Comparison of ENCODE assay signal across 9 cellular contexts in the genomic region with DNA sequence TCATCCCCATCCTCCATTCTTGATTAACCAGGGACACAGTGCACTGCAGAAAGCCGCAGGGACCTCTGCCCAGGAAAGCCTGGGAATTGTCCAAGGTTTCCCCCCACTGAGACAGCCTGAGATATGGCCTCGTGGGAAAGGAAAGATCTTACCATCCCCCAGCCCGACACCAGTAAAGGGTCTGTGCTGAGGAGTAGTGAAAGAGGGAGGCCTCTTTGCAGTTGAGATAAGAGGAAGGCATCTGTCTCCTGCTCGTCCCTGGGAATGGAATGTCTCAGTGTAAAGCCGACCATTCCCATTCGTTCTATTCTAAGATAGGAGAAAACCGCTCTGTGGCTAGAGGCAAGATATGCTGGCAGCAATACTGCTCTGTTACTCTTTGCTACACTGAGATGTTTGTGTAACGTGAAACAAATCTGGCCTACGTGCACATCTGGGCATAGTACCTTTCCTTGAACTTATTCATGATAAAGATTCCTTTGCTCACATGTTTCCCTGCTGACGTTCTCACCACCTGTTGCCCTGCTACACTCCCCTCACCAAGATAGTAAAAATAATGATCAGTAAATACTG. TPM values are rescaled to one million over a fixed set of nuclear protein-coding genes. Genes with fewer than 3 reads are reported as not detected.
DNase-seq lines count a peak whose midpoint lies in the region; ATAC-seq and TF ChIP-seq lines count a peak whose summit lies in the region.
"Not testable (repeated sequence)": the region's sequence is repeated elsewhere in the genome, so short reads cannot be mapped to it uniquely, and the experiment has no call there.
"Had no signal": no experiment of that assay in that cellular context is flagged by ENCODE, and none has a peak within 500 bp of the region (broad histone marks: within the 10 kb centered on the region; RNA-seq: fewer than 3 reads in every experiment).

No MANE protein-coding gene starts in this region.

- TF ChIP-seq CTCF in Caco-2 (IDR thresholded peaks at IDR 0.05; ENCODE audit: insufficient read depth in 1 of 2, low read depth in 1 of 2, low read length in 1 of 2, severe bottlenecking in 1 of 2, unreplicated experiment in 1 of 2); OCI-LY7 (conservative IDR thresholded peaks at IDR 0.05; ENCODE audit: low read length); heart right ventricle (IDR thresholded peaks at IDR 0.05); transverse colon (IDR thresholded peaks at IDR 0.05): not testable (repeated sequence)

- H3K9me3 Mint-ChIP-seq in Caco-2 (ENCODE audit: unreplicated experiment); naive thymus-derived CD4-positive, alpha-beta T cell: not testable (repeated sequence)

- H3K27ac ChIP-seq in OCI-LY7 (ENCODE audit: low read depth, low read length, poor library complexity, severe bottlenecking) (peak overlapping the region; percentile 71), heart right ventricle (peak overlapping the region in 6 of 10 donors; percentile 0 to 67 (median 39)), transverse colon (peak overlapping the region in 1 of 4 donors; percentile 46)
- H3K27ac ChIP-seq in naive thymus-derived CD4-positive, alpha-beta T cell (ENCODE audit: low read depth, low read length): not testable (repeated sequence)

- not testable (repeated sequence) for H2AFZ ChIP-seq in OCI-LY7 (ENCODE audit: low read length)

- not testable (repeated sequence) for H3K4me3 ChIP-seq in Caco-2 (ENCODE audit: low read depth, low read length); OCI-LY7 (ENCODE audit: low read depth, low read length, poor library complexity, severe bottlenecking); heart right ventricle; naive thymus-derived CD4-positive, alpha-beta T cell (ENCODE audit: low read length); transverse colon

- not testable (repeated sequence) for H4K20me1 ChIP-seq in OCI-LY7 (ENCODE audit: insufficient read depth, low read length)

- not testable (repeated sequence) for H3K27me3 Mint-ChIP-seq in Caco-2 (ENCODE audit: insufficient read depth, unreplicated experiment)
- peaks cover 0 to 39% (median 0%) of the 10 kb centered on the region in 5 donors for H3K27me3 Mint-ChIP-seq in naive thymus-derived CD4-positive, alpha-beta T cell

- not testable (repeated sequence) for H3K27me3 ChIP-seq in Caco-2 (replicated peaks; ENCODE audit: control insufficient read depth, insufficient read depth, low read length); naive thymus-derived CD4-positive, alpha-beta T cell (ENCODE audit: control insufficient read depth in 2 of 2, insufficient read depth in 2 of 2, low read length in 2 of 2)
- H3K27me3 ChIP-seq in heart right ventricle (peaks cover 0 to 53% (median 35%) of the 10 kb centered on the region in 7 donors), transverse colon (peaks cover 49% of the 10 kb centered on the region)

- not testable (repeated sequence) for BruUV-seq in Caco-2 (replicated peaks; lab: Mats Ljungman, UMichigan); OCI-LY7 (replicated peaks; lab: Mats Ljungman, UMichigan)

- H3K9me2 ChIP-seq in OCI-LY7 (ENCODE audit: insufficient read depth, low read length): not testable (repeated sequence)

- POLR2A ChIA-PET in Caco-2 (lab: Charles Lee); OCI-LY7 (lab: Charles Lee): not testable (repeated sequence)
- POLR2A ChIA-PET in naive thymus-derived CD4-positive, alpha-beta T cell (lab: Charles Lee): interaction anchor here (0.6 to 1.4 kb wide), 2 partner anchors 83 to 625 kb away, joined by 3 read pairs; no protein-coding TSS in a partner anchor

- not testable (repeated sequence) for H3K9me3 ChIP-seq in Caco-2; OCI-LY7 (ENCODE audit: low read length); heart right ventricle; naive thymus-derived CD4-positive, alpha-beta T cell (ENCODE audit: control insufficient read depth in 2 of 3, low read length in 3 of 3); transverse colon

- H3K4me3 Mint-ChIP-seq in Caco-2 (ENCODE audit: unreplicated experiment): peak overlapping the region; percentile 53
- peak overlapping the region in 6 of 10 donors; percentile 14 to 48 (median 36) for H3K4me3 Mint-ChIP-seq in naive thymus-derived CD4-positive, alpha-beta T cell

- peaks cover 63% of the 10 kb centered on the region for H3K36me3 Mint-ChIP-seq in Caco-2 (ENCODE audit: insufficient read depth, unreplicated experiment)
- not testable (repeated sequence) for H3K36me3 Mint-ChIP-seq in naive thymus-derived CD4-positive, alpha-beta T cell

- 2 to 10% methylated on average over 10 of the region's 10 CpGs for WGBS in heart right ventricle, 2 donors
- WGBS in transverse colon (ENCODE audit: low coverage in 1 of 2), 2 donors: 0 to 21% methylated on average over 3 to 10 of the region's 10 CpGs

- H3K4me1 ChIP-seq in Caco-2 (peaks cover 51% of the 10 kb centered on the region), OCI-LY7 (ENCODE audit: insufficient read depth, low read length, poor library complexity, severe bottlenecking) (peaks cover 52% of the 10 kb centered on the region), heart right ventricle (peaks cover 21 to 92% (median 62%) of the 10 kb centered on the region in 9 donors), transverse colon (peaks cover 14 to 93% (median 65%) of the 10 kb centered on the region in 4 donors)
- peaks cover 19 to 32% of the 10 kb centered on the region in 2 donors for H3K4me1 ChIP-seq in naive thymus-derived CD4-positive, alpha-beta T cell (ENCODE audit: control insufficient read depth in 2 of 2, insufficient read depth in 2 of 2, low read length in 2 of 2)

- H3K27ac Mint-ChIP-seq in Caco-2 (ENCODE audit: unreplicated experiment): peak overlapping the region; percentile 82
- H3K27ac Mint-ChIP-seq in naive thymus-derived CD4-positive, alpha-beta T cell: peak overlapping the region in 2 of 9 donors; percentile 21 to 48

- TF ChIP-seq EP300 in transverse colon (IDR thresholded peaks at IDR 0.05; ENCODE audit: low read depth): not testable (repeated sequence)

- not testable (repeated sequence) for H3K36me3 ChIP-seq in Caco-2 (ENCODE audit: control insufficient read depth, insufficient read depth, low read length); OCI-LY7 (ENCODE audit: insufficient read depth, low read length); transverse colon
- peaks cover 0 to 25% (median 0%) of the 10 kb centered on the region in 9 donors for H3K36me3 ChIP-seq in heart right ventricle
- peaks cover 0 to 17% (median 3%) of the 10 kb centered on the region in 3 experiments for H3K36me3 ChIP-seq in naive thymus-derived CD4-positive, alpha-beta T cell (ENCODE audit: control insufficient read depth in 2 of 3, insufficient read depth in 3 of 3, low read length in 3 of 3)

- CTCF ChIA-PET in Caco-2 (lab: Charles Lee); OCI-LY7 (lab: Charles Lee; ENCODE audit: unreplicated experiment); naive thymus-derived CD4-positive, alpha-beta T cell (lab: Charles Lee): not testable (repeated sequence)

- peak; percentile 13 for TF ChIP-seq POLR2A in transverse colon (IDR thresholded peaks at IDR 0.05)

- not testable (repeated sequence) for ATAC-seq in heart right ventricle; naive thymus-derived CD4-positive, alpha-beta T cell

- H3K79me2 ChIP-seq in OCI-LY7 (ENCODE audit: insufficient read depth, low read depth, low read length): not testable (repeated sequence)

- peaks cover 21% of the 10 kb centered on the region for H3K4me1 Mint-ChIP-seq in Caco-2 (ENCODE audit: low read depth, unreplicated experiment)
- peaks cover 12 to 51% (median 40%) of the 10 kb centered on the region in 7 donors for H3K4me1 Mint-ChIP-seq in naive thymus-derived CD4-positive, alpha-beta T cell

- DNase-seq in Caco-2 (peak; percentile 67 to 88), astrocyte of the hippocampus (ENCODE audit: low read depth, low spot score) (peak; percentile 51)
- DNase-seq in OCI-LY7 (ENCODE audit: low spot score); heart right ventricle; naive thymus-derived CD4-positive, alpha-beta T cell; transverse colon: not testable (repeated sequence)

- intact Hi-C loops in Caco-2 (cut with micrococcal nuclease; ENCODE audit: unreplicated experiment): loop anchor here (10.0 kb wide), 1 partner anchor 448 kb away; a partner anchor contains a TSS
- intact Hi-C loops in OCI-LY7 (cut with micrococcal nuclease; ENCODE audit: unreplicated experiment); naive thymus-derived CD4-positive, alpha-beta T cell (cut with micrococcal nuclease); transverse colon (cut with DNase I; ENCODE audit: low total_unique reads): not testable (repeated sequence)
- intact Hi-C loops in heart right ventricle (cut with DNase I): loop anchor here in 1 of 10 donors (10.0 kb wide), 1 partner anchor 48 kb away; a partner anchor contains a TSS

- H3K4me2 ChIP-seq in OCI-LY7 (ENCODE audit: low read length): peak overlapping the region; percentile 67; the same call in 1 of the 2 replicates

- in situ Hi-C loops in transverse colon (cut with MboI; ENCODE audit: low pct_ligation_motif_present in 1 of 4, low pct_unique_long_range_greater_than_20kb in 1 of 4, low sequenced_read_pairs in 3 of 4): loop anchor here in 2 of 4 donors (25.0 kb wide), 1 partner anchor 240 kb away; a partner anchor contains a TSS

RNA-seq across cellular contexts. Expression of a gene that starts 0.7 kb away (rescaled TPM):
- total RNA-seq in Caco-2 (2022) (4.2 and 5.8 TPM in 2 replicates), OCI-LY7 (2022) (0.44 and 0.88 TPM in 2 replicates), heart right ventricle (1 to 10 TPM in 6 of 10 donors, under 1 TPM in 4; 0.56 to 2.4 (median 1.1) TPM), transverse colon (100 to 1,000 TPM in 1 of 4 donors, 10 to 100 TPM in 3; 25.2 to 161 (median 63.5) TPM)
- total RNA-seq in OCI-LY7 (2014; rRNA removed; shearing (Covaris generic)): 1.3 and 2.2 TPM in 2 replicates
- polyA plus RNA-seq in heart right ventricle: 1 to 10 TPM in 1 of 2 donors, under 1 TPM in 1; 0.49 to 9.2 TPM
- total RNA-seq in naive thymus-derived CD4-positive, alpha-beta T cell: 1 to 10 TPM in 4 of 5 experiments, under 1 TPM in 1; 0.36 to 6.6 (median 3.0) TPM
- under 1 TPM; 0.35 to 0.62 TPM for polyA plus RNA-seq in naive thymus-derived CD4-positive, alpha-beta T cell

RNA-seq across cellular contexts. Expression of a gene that starts 5.7 kb away (rescaled TPM):
- total RNA-seq in Caco-2 (2022) (107 and 122 TPM in 2 replicates), OCI-LY7 (2022) (41.5 and 43.2 TPM in 2 replicates), heart right ventricle (10 to 100 TPM; 48.1 to 83.4 (median 61.8) TPM), transverse colon (100 to 1,000 TPM; 179 to 392 (median 224) TPM)
- 61.9 and 70.2 TPM in 2 replicates for total RNA-seq in OCI-LY7 (2014; rRNA removed; shearing (Covaris generic))
- 100 to 1,000 TPM in 1 of 2 donors, 10 to 100 TPM in 1; 95.6 to 107 TPM for polyA plus RNA-seq in heart right ventricle
- 10 to 100 TPM; 27.2 to 54.9 (median 36.2) TPM for total RNA-seq in naive thymus-derived CD4-positive, alpha-beta T cell
- polyA plus RNA-seq in naive thymus-derived CD4-positive, alpha-beta T cell: 10 to 100 TPM; 28.2 to 30.6 TPM

RNA-seq across cellular contexts. Expression of a gene that starts 10.9 kb away (rescaled TPM):
- total RNA-seq in Caco-2 (2022): 134 and 138 TPM in 2 replicates
- 97.0 and 113 TPM in 2 replicates for total RNA-seq in OCI-LY7 (2014; rRNA removed; shearing (Covaris generic))
- total RNA-seq in OCI-LY7 (2022): 126 and 133 TPM in 2 replicates
- total RNA-seq in heart right ventricle: 10 to 100 TPM; 61.6 to 91.2 (median 66.6) TPM
- 10 to 100 TPM; 60.5 to 97.4 TPM for polyA plus RNA-seq in heart right ventricle
- 100 to 1,000 TPM in 1 of 5 experiments, 10 to 100 TPM in 4; 59.6 to 100 (median 60.9) TPM for total RNA-seq in naive thymus-derived CD4-positive, alpha-beta T cell
- 10 to 100 TPM in 1 of 2 donors, 1 to 10 TPM in 1; 9.4 to 17.4 TPM for polyA plus RNA-seq in naive thymus-derived CD4-positive, alpha-beta T cell
- 100 to 1,000 TPM in 3 of 4 donors, 10 to 100 TPM in 1; 71.3 to 227 (median 160) TPM for total RNA-seq in transverse colon

RNA-seq across cellular contexts. Expression of a gene that starts 32.5 kb away (rescaled TPM):
- total RNA-seq in Caco-2 (2022) (not detected in 2 replicates), OCI-LY7 (2022) (not detected in 2 replicates), heart right ventricle (10 to 100 TPM in 1 of 10 donors, 1 to 10 TPM in 1, under 1 TPM in 1, not detected in 7; 0.85 to 20.1 (median 1.3) TPM), transverse colon (10 to 100 TPM in 1 of 4 donors, 1 to 10 TPM in 1, not detected in 2; 6.4 to 11.9 TPM)
- total RNA-seq in OCI-LY7 (2014; rRNA removed; shearing (Covaris generic)): not detected in 2 replicates
- polyA plus RNA-seq in heart right ventricle: 1 to 10 TPM; 1.0 to 6.1 TPM
- not detected for total RNA-seq in naive thymus-derived CD4-positive, alpha-beta T cell
- polyA plus RNA-seq in naive thymus-derived CD4-positive, alpha-beta T cell: not detected
- total RNA-seq: occipital lobe, sciatic nerve, upper lobe of right lung had no signal

RNA-seq across cellular contexts. Expression of a gene that starts 38.8 kb away (rescaled TPM):
- not detected in 2 replicates for total RNA-seq in Caco-2 (2022)
- total RNA-seq in OCI-LY7 (2014; rRNA removed; shearing (Covaris generic)): not detected in 2 replicates
- not detected in 2 replicates for total RNA-seq in OCI-LY7 (2022)
- total RNA-seq in heart right ventricle: not detected
- polyA plus RNA-seq in heart right ventricle: not detected
- total RNA-seq in naive thymus-derived CD4-positive, alpha-beta T cell: under 1 TPM in 1 of 5 experiments, not detected in 4; 0.83 TPM
- polyA plus RNA-seq in naive thymus-derived CD4-positive, alpha-beta T cell: not detected
- total RNA-seq in transverse colon: not detected
- total RNA-seq: occipital lobe, sciatic nerve, upper lobe of right lung had no signal
